21 cellular contexts compared by ENCODE assay signal in the genomic region with DNA sequence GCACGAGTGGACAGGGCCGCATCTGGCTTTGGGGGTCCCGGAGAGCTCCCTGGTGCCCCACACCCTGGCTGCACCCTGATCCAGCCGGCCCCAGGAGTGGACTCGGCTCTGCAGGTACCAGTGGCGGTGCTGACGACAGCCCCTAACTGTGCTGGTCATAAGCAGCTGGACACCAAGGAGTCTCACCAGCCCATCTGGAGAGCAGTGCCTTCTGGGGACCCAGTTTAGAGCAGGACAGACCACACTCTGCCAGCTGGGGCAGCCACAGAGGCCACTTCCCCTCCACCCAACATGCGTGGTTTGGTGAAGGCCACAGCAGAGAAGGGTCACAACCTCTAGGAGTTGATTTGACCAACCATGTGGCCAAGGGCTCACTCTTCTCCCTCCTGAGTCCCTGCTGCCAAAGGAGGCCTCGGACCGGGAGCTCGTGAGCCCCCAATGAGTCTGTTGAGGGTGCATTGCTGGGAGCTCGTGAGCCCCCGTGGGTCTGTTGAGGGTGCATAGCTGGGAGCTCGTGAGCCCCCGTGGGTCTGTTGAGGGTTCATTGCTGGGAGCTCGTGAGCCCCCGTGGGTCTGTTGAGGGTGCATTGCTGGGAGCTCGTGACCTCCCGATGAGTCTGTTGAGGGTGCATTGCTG. TPM values are rescaled to one million over a fixed set of nuclear protein-coding genes. Genes with fewer than 3 reads are reported as not detected.
DNase-seq lines count a peak whose midpoint lies in the region; ATAC-seq and TF ChIP-seq lines count a peak whose summit lies in the region.
"Had no signal": no experiment of that assay in that cellular context is flagged by ENCODE, and none has a peak within 500 bp of the region (broad histone marks: within the 10 kb centered on the region; RNA-seq: fewer than 3 reads in every experiment).

No MANE protein-coding gene starts in this region.

- no peak overlapping the region for H3K4me3 Mint-ChIP-seq in CD4-positive, alpha-beta T cell
- no peak overlapping the region for H3K4me3 Mint-ChIP-seq in osteocyte (ENCODE audit: unreplicated experiment)
- H3K4me3 Mint-ChIP-seq: activated naive CD8-positive, alpha-beta T cell treated with anti-CD3 and anti-CD28 coated beads, Interleukin-2, amount 50 U/mL, for 24 hours; activated T-cell treated with anti-CD3 and anti-CD28 coated beads, Interleukin-2, amount 50 U/mL, for 4 hours; central memory CD8-positive, alpha-beta T cell had no signal

- H3K36me3 ChIP-seq in right atrium auricular region (no peaks in the 10 kb centered on the region), esophagus muscularis mucosa (no peaks in the 10 kb centered on the region), neuronal stem cell (replicated peaks in 1 of 2; ENCODE audit: control insufficient read depth in 2 of 2, insufficient read depth in 2 of 2, low read length in 2 of 2) (no peaks in the 10 kb centered on the region), upper lobe of right lung (no peaks in the 10 kb centered on the region)

- no peak overlapping the region for H3K4me2 ChIP-seq in neuronal stem cell (ENCODE audit: insufficient read depth, low read length, poor library complexity, severe bottlenecking)
- H3K4me2 ChIP-seq: KMS-11, SK-N-SH had no signal

- no peaks in the 10 kb centered on the region for H3K79me1 ChIP-seq in neuronal stem cell (ENCODE audit: low read depth, low read length)

- no peak overlapping the region for H3K27ac Mint-ChIP-seq in CD4-positive, alpha-beta T cell
- no peak overlapping the region for H3K27ac Mint-ChIP-seq in osteocyte (ENCODE audit: unreplicated experiment)
- H3K27ac Mint-ChIP-seq: activated naive CD8-positive, alpha-beta T cell treated with anti-CD3 and anti-CD28 coated beads, Interleukin-2, amount 50 U/mL, for 24 hours had no signal

- H3K27me3 ChIP-seq in right atrium auricular region (no peaks in the 10 kb centered on the region), esophagus muscularis mucosa (no peaks in the 10 kb centered on the region), neuronal stem cell (ENCODE audit: control insufficient read depth in 3 of 3, insufficient read depth in 3 of 3, low read depth in 1 of 3, low read length in 3 of 3) (peaks cover 2 to 38% (median 28%) of the 10 kb centered on the region in 3 experiments), upper lobe of right lung (no peaks in the 10 kb centered on the region)
- H3K27me3 ChIP-seq in CD4-positive, alpha-beta T cell (ENCODE audit: control insufficient read depth, insufficient read depth, low read length) = no peaks in the 10 kb centered on the region

- TF ChIP-seq CTCF in right atrium auricular region (IDR thresholded peaks at IDR 0.05) (no peak), esophagus muscularis mucosa (IDR thresholded peaks at IDR 0.05) (no peak), upper lobe of right lung (IDR thresholded peaks at IDR 0.05) (no peak), osteocyte (IDR thresholded peaks at IDR 0.05) (no peak)
- no peak for TF ChIP-seq CTCF in CD4-positive, alpha-beta T cell (IDR thresholded peaks at IDR 0.05)

- TF ChIP-seq POLR2A in esophagus muscularis mucosa (IDR thresholded peaks at IDR 0.05; ENCODE audit: low read depth) = no peak

- H3K23ac ChIP-seq in neuronal stem cell (ENCODE audit: low read depth, low read length, poor library complexity) = no peak overlapping the region

- intact Hi-C loops in Right ventricle myocardium superior (cut with DNase I) = no loop called here
- intact Hi-C loops in esophagus muscularis mucosa (cut with DNase I) = no loop called here
- intact Hi-C loops in upper lobe of right lung (cut with DNase I) = no loop called here
- intact Hi-C loops in CD4-positive, alpha-beta T cell (cut with DNase I, micrococcal nuclease) = no loop called here

- H3K9me3 ChIP-seq in right atrium auricular region (no peaks in the 10 kb centered on the region), esophagus muscularis mucosa (no peaks in the 10 kb centered on the region), neuronal stem cell (replicated peaks in 1 of 2; ENCODE audit: control insufficient read depth in 2 of 2, insufficient read depth in 1 of 2, low read depth in 1 of 2, low read length in 2 of 2) (peaks cover 0 to 2% of the 10 kb centered on the region in 2 donors), upper lobe of right lung (no peaks in the 10 kb centered on the region)
- no peaks in the 10 kb centered on the region for H3K9me3 ChIP-seq in CD4-positive, alpha-beta T cell (ENCODE audit: control insufficient read depth, low read length)
- H3K9me3 ChIP-seq: SK-N-SH had no signal

- WGBS in esophagus muscularis mucosa = 87% methylated on average over 15 of the region's 19 CpGs
- WGBS in neuronal stem cell (ENCODE audit: extremely low coverage in 2 of 2, insufficient read length in 2 of 2, insufficient replicate concordance in 1 of 2), 2 donors = no CpG with 5 or more reads among the region's 19 CpGs

- H2BK15ac ChIP-seq in neuronal stem cell (ENCODE audit: low read length) = no peak overlapping the region

- H3K4me3 ChIP-seq in right atrium auricular region (no peak overlapping the region), esophagus muscularis mucosa (no peak overlapping the region), neuronal stem cell (ENCODE audit: low read length in 2 of 2) (no peak overlapping the region), upper lobe of right lung (no peak overlapping the region)

- no peak overlapping the region for H2BK12ac ChIP-seq in neuronal stem cell (ENCODE audit: low read length)

- DNase-seq in Right ventricle myocardium superior = peak; percentile 19
- DNase-seq in right atrium auricular region (ENCODE audit: low spot score) = no peak
- DNase-seq in esophagus muscularis mucosa (ENCODE audit: extremely low spot score) = no peak
- DNase-seq in neuronal stem cell (ENCODE audit: low spot score) = no peak
- no peak for DNase-seq in upper lobe of right lung
- no peak for DNase-seq in CD4-positive, alpha-beta T cell
- no peak for DNase-seq in osteocyte (ENCODE audit: extremely low spot score, unreplicated experiment)
- DNase-seq in NCI-H524 (lab: John Stamatoyannopoulos, UW) = no peak
- DNase-seq: activated naive CD8-positive, alpha-beta T cell treated with anti-CD3 and anti-CD28 coated beads, Interleukin-2, amount 50 U/mL, for 24 hours; activated T-cell treated with anti-CD3 and anti-CD28 coated beads, Interleukin-2, amount 50 U/mL, for 4 hours; effector CD4-positive, alpha-beta T cell; HCEC 1CT; hippocampal formation; NCI-H1105 treated with DMSO at 0.1 percent for 48 hours; NCI-H774; stimulated activated CD4-positive, alpha-beta T cell treated with anti-CD3 and anti-CD28 coated beads, Interleukin-15, amount 100 ng/mL, for 24 hours; stimulated activated naive CD8-positive, alpha-beta T cell treated with anti-CD3 and anti-CD28 coated beads, Interleukin-15, Interleukin-2, amounts not matched to agents 100 U/mL and 50 U/mL, for 24 hours had no signal

- peaks cover 7% of the 10 kb centered on the region for H3K27me3 Mint-ChIP-seq in CD4-positive, alpha-beta T cell
- no peaks in the 10 kb centered on the region for H3K27me3 Mint-ChIP-seq in osteocyte (ENCODE audit: unreplicated experiment)

- H2BK120ac ChIP-seq in neuronal stem cell (ENCODE audit: low read depth, low read length) = no peak overlapping the region

- H2AK5ac ChIP-seq in neuronal stem cell (ENCODE audit: low read depth, low read length) = peak overlapping the region; percentile 53

- H3K18ac ChIP-seq in neuronal stem cell (ENCODE audit: low read length) = no peak overlapping the region

- CTCF ChIA-PET in CD4-positive, alpha-beta T cell (lab: Charles Lee) = interaction anchor here (0.5 kb wide), 1 partner anchor 46 kb away, joined by 3 read pairs; no protein-coding TSS in a partner anchor

- H4K91ac ChIP-seq in neuronal stem cell (ENCODE audit: low read depth, low read length, poor library complexity) = no peak overlapping the region

- H3K14ac ChIP-seq in neuronal stem cell (ENCODE audit: low read length) = peak overlapping the region; percentile 67

- H3K27ac ChIP-seq in right atrium auricular region = peak overlapping the region in 1 of 2 donors; percentile 91
- H3K27ac ChIP-seq in esophagus muscularis mucosa (replicated peaks in 1 of 4) = peak overlapping the region; percentile 89 to 97 (median 96)
- H3K27ac ChIP-seq in neuronal stem cell (replicated peaks; ENCODE audit: low read length) = no peak overlapping the region
- H3K27ac ChIP-seq in upper lobe of right lung = peak overlapping the region; percentile 88
- no peak overlapping the region for H3K27ac ChIP-seq in CD4-positive, alpha-beta T cell (ENCODE audit: low read depth, low read length)
- H3K27ac ChIP-seq: KMS-11 had no signal

- H3K36me3 Mint-ChIP-seq in CD4-positive, alpha-beta T cell (ENCODE audit: low read depth) = no peaks in the 10 kb centered on the region
- H3K36me3 Mint-ChIP-seq in osteocyte (ENCODE audit: unreplicated experiment) = peaks cover 2% of the 10 kb centered on the region

- no peak overlapping the region for H3K4ac ChIP-seq in neuronal stem cell (ENCODE audit: low read length)

- peaks cover 0 to 46% of the 10 kb centered on the region in 2 donors for H3K4me1 ChIP-seq in right atrium auricular region
- H3K4me1 ChIP-seq in esophagus muscularis mucosa = peaks cover 48 to 65% (median 60%) of the 10 kb centered on the region in 4 donors
- H3K4me1 ChIP-seq in neuronal stem cell (ENCODE audit: control insufficient read depth in 2 of 2, insufficient read depth in 1 of 2, low read depth in 1 of 2, low read length in 2 of 2) = peaks cover 27 to 37% of the 10 kb centered on the region in 2 donors
- H3K4me1 ChIP-seq in upper lobe of right lung = peaks cover 51% of the 10 kb centered on the region

- H2AFZ ChIP-seq in neuronal stem cell (ENCODE audit: low read length) = no peak overlapping the region
- H2AFZ ChIP-seq: parathyroid adenoma had no signal

- POLR2A ChIA-PET in CD4-positive, alpha-beta T cell (lab: Charles Lee) = no interaction called here

- no peak overlapping the region for H4K8ac ChIP-seq in neuronal stem cell (ENCODE audit: low read depth, low read length)

- H2BK5ac ChIP-seq in neuronal stem cell (ENCODE audit: low read length) = no peak overlapping the region

- H3K9ac ChIP-seq in neuronal stem cell (ENCODE audit: low read depth, low read length, poor library complexity) = no peak overlapping the region
- H3K9ac ChIP-seq: KMS-11, parathyroid adenoma, SK-N-SH had no signal

- H3K4me1 Mint-ChIP-seq in CD4-positive, alpha-beta T cell (ENCODE audit: low read depth) = no peaks in the 10 kb centered on the region
- peaks cover 38% of the 10 kb centered on the region for H3K4me1 Mint-ChIP-seq in osteocyte (ENCODE audit: unreplicated experiment)
- H3K4me1 Mint-ChIP-seq: activated naive CD8-positive, alpha-beta T cell treated with anti-CD3 and anti-CD28 coated beads, Interleukin-2, amount 50 U/mL, for 24 hours; central memory CD8-positive, alpha-beta T cell had no signal

- no peaks in the 10 kb centered on the region for H3K9me3 Mint-ChIP-seq in CD4-positive, alpha-beta T cell
- no peaks in the 10 kb centered on the region for H3K9me3 Mint-ChIP-seq in osteocyte (ENCODE audit: unreplicated experiment)
- H3K9me3 Mint-ChIP-seq: activated naive CD8-positive, alpha-beta T cell treated with anti-CD3 and anti-CD28 coated beads, Interleukin-2, amount 50 U/mL, for 24 hours; activated T-cell treated with anti-CD3 and anti-CD28 coated beads, Interleukin-2, amount 50 U/mL, for 4 hours; central memory CD8-positive, alpha-beta T cell had no signal

- ATAC-seq in Right ventricle myocardium superior (ENCODE audit: poor library complexity) (no peak), upper lobe of right lung (no peak)
- no peak for ATAC-seq in CD4-positive, alpha-beta T cell (ENCODE audit: poor library complexity)
- ATAC-seq: activated naive CD8-positive, alpha-beta T cell treated with anti-CD3 and anti-CD28 coated beads, Interleukin-2, amount 50 U/mL, for 24 hours; activated T-cell treated with anti-CD3 and anti-CD28 coated beads, Interleukin-2, amount 50 U/mL, for 4 hours; stimulated activated naive CD8-positive, alpha-beta T cell treated with anti-CD3 and anti-CD28 coated beads, Interleukin-15, Interleukin-2, amounts not matched to agents 100 U/mL and 50 U/mL, for 24 hours had no signal

- no peak for TF ChIP-seq EP300 in esophagus muscularis mucosa (IDR thresholded peaks at IDR 0.05)

RNA-seq across cellular contexts. Expression of gene INPP5A, which starts 16.0 kb away (rescaled TPM):
- total RNA-seq in Right ventricle myocardium superior = 99.1 TPM
- total RNA-seq in right atrium auricular region = 100 to 1,000 TPM; 116 to 143 TPM
- total RNA-seq in esophagus muscularis mucosa = 100 to 1,000 TPM; 234 to 301 (median 245) TPM
- polyA plus RNA-seq in neuronal stem cell (2013, experiment 1 of 2) = 13.4 TPM
- 13.7 TPM for polyA plus RNA-seq in neuronal stem cell (2013, experiment 2 of 2)
- total RNA-seq in upper lobe of right lung = 38.3 TPM
- 10 to 100 TPM; 22.0 to 24.8 TPM for total RNA-seq in CD4-positive, alpha-beta T cell
- 35.0 and 36.4 TPM in 2 replicates for total RNA-seq in osteocyte

Comparison
In these comparisons a context has a peak if more than half of its experiments do, and no peak if none do; other contexts are left out.
1. H3K27ac ChIP-seq: peak in esophagus muscularis mucosa (4 of 4) and upper lobe of right lung (single experiment); none in neuronal stem cell (single experiment) and CD4-positive, alpha-beta T cell (single experiment).